Comparison of ENCODE assay signal across 11 cellular contexts in the genomic region with DNA sequence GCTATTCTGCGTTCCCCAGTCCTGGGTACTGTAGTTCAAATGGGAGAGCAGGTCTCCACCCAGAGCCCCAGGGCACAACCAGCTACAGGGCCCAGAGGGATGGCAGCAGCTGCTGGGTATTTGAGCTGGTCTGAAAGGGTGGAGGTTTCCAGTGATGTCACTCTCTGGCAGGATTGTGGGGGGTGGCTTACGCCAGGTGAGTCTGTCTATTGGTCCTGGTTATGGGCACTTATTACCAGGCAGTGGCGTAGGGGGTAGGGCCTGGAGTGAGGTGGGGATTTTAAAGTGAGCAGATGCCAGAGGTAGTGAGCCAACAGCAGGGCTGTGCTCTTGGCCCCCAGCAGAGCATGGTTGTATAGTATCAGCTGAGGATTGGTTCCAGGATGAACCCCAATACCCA. TPM values are rescaled to one million over a fixed set of nuclear protein-coding genes. Genes with fewer than 3 reads are reported as not detected.
DNase-seq lines count a peak whose midpoint lies in the region; ATAC-seq, FAIRE-seq and TF ChIP-seq lines count a peak whose summit lies in the region.
"Had no signal": no experiment of that assay in that cellular context is flagged by ENCODE, and none has a peak within 500 bp of the region (broad histone marks: within the 10 kb centered on the region; RNA-seq: fewer than 3 reads in every experiment).

No MANE protein-coding gene starts in this region.

- ATAC-seq in GM18511 (IDR thresholded peaks at IDR 0.05; ENCODE audit: unreplicated experiment), result no peak
- no peak for ATAC-seq in HG03097 (IDR thresholded peaks at IDR 0.05; ENCODE audit: low FRiP score, unreplicated experiment)

- H3F3A ChIP-seq in SU-DHL-6 (ENCODE audit: insufficient read depth), result peaks cover 86% of the 10 kb centered on the region

- H3K9ac ChIP-seq in SU-DHL-6 (ENCODE audit: low read length) (peak overlapping the region; percentile 1; the same call in 1 of the 2 replicates), endothelial cell of umbilical vein (replicated peaks; ENCODE audit: extremely low read depth, insufficient read depth, low read length) (no peak overlapping the region)

- H3K4me1 ChIP-seq in endothelial cell of umbilical vein (ENCODE audit: control insufficient read depth, extremely low read depth, insufficient read depth, low read length), result peaks cover 32% of the 10 kb centered on the region

- H3K9me3 ChIP-seq in AG04450 (ENCODE audit: control insufficient read depth, insufficient read depth, low read length) (no peaks in the 10 kb centered on the region), SU-DHL-6 (ENCODE audit: insufficient read depth, low read length) (no peaks in the 10 kb centered on the region), endothelial cell of umbilical vein (replicated peaks; ENCODE audit: control insufficient read depth, insufficient read depth, low read length) (no peaks in the 10 kb centered on the region)

- H3K79me2 ChIP-seq in SU-DHL-6 (ENCODE audit: insufficient read depth, low read length) (peaks cover 69% of the 10 kb centered on the region), endothelial cell of umbilical vein (ENCODE audit: control insufficient read depth, insufficient read depth, low read length) (peaks cover 72% of the 10 kb centered on the region)

- no peak for FAIRE-seq in endothelial cell of umbilical vein (lab: Jason Lieb, UNC)

- no peak for DNase-seq in AG04450 (ENCODE audit: low read depth, low spot score)
- peak; percentile 49 for DNase-seq in ELF-1 (ENCODE audit: low read depth, low spot score)
- DNase-seq in endothelial cell of umbilical vein (ENCODE audit: low read depth, low spot score), result no peak
- no peak for DNase-seq in head of caudate nucleus
- no peak for DNase-seq in NK-92 (lab: John Stamatoyannopoulos, UW; ENCODE audit: unreplicated experiment)
- DNase-seq: DMS79, mammary epithelial cell had no signal

- H3K36me3 ChIP-seq in SU-DHL-6 (ENCODE audit: low read length), result peaks cover 38% of the 10 kb centered on the region
- H3K36me3 ChIP-seq in endothelial cell of umbilical vein (ENCODE audit: control insufficient read depth in 2 of 2, extremely low read depth in 1 of 2, insufficient read depth in 2 of 2, low read length in 2 of 2), result peaks cover 52 to 77% of the 10 kb centered on the region in 2 experiments

- H4K20me1 ChIP-seq in SU-DHL-6 (ENCODE audit: low read depth, low read length) (peaks cover 30% of the 10 kb centered on the region; the same call in 1 of the 2 replicates), endothelial cell of umbilical vein (replicated peaks; ENCODE audit: control insufficient read depth, extremely low read depth, insufficient read depth, low read length) (no peaks in the 10 kb centered on the region)

- BruUV-seq in endothelial cell of umbilical vein (replicated peaks; lab: Mats Ljungman, UMichigan), result no TSS peak

- TF ChIP-seq POLR2A in endothelial cell of umbilical vein (IDR thresholded peaks at IDR 0.05; ENCODE audit: low read depth, low read length), result no peak

- H3K4me3 ChIP-seq in AG04450 (ENCODE audit: low read depth, low read length) (no peak overlapping the region), SU-DHL-6 (ENCODE audit: insufficient read depth, low read length, poor library complexity, severe bottlenecking) (no peak overlapping the region), endothelial cell of umbilical vein (replicated peaks in 1 of 3; ENCODE audit: insufficient read depth in 1 of 3, low read depth in 1 of 3, low read length in 3 of 3) (no peak overlapping the region)

- H3K27me3 ChIP-seq in AG04450 (ENCODE audit: control insufficient read depth, insufficient read depth, low read length), result no peaks in the 10 kb centered on the region
- no peaks in the 10 kb centered on the region for H3K27me3 ChIP-seq in SU-DHL-6 (ENCODE audit: low read length)
- H3K27me3 ChIP-seq in endothelial cell of umbilical vein (ENCODE audit: control insufficient read depth in 2 of 2, insufficient read depth in 2 of 2, low read length in 2 of 2), result no peaks in the 10 kb centered on the region

- TF ChIP-seq CTCF in AG04450 (IDR thresholded peaks at IDR 0.05; ENCODE audit: low read depth, low read length) (no peak), SU-DHL-6 (IDR thresholded peaks at IDR 0.05; ENCODE audit: insufficient read depth, low read length, poor library complexity, severe bottlenecking) (no peak), endothelial cell of umbilical vein (IDR thresholded peaks at IDR 0.05; ENCODE audit: extremely low read depth in 1 of 2, insufficient read depth in 1 of 2, low read depth in 1 of 2, low read length in 2 of 2) (no peak)

- intact Hi-C loops in endothelial cell of umbilical vein (cut with micrococcal nuclease) (no loop called here), head of caudate nucleus (cut with DNase I) (no loop called here)

- dilution Hi-C loops in endothelial cell of umbilical vein (cut with MboI; ENCODE audit: extremely low pct_ligation_motif_present, low sequenced_read_pairs), result no loop called here

- POLR2A ChIA-PET in AG04450 (lab: Yijun Ruan, JAX) (interaction anchor here (1.0 kb wide), 1 partner anchor 18 kb away, joined by 5 read pairs; no protein-coding TSS in a partner anchor), endothelial cell of umbilical vein (lab: Charles Lee) (no interaction called here)

- no peaks in the 10 kb centered on the region for H3K9me1 ChIP-seq in endothelial cell of umbilical vein (replicated peaks; ENCODE audit: control insufficient read depth, extremely low read depth, insufficient read depth, low read length)

- H3K9me2 ChIP-seq in SU-DHL-6 (replicated peaks; ENCODE audit: insufficient read depth, low read length), result no peaks in the 10 kb centered on the region

- CTCF ChIA-PET in AG04450 (lab: Charles Lee), result no interaction called here
- CTCF ChIA-PET in endothelial cell of umbilical vein (lab: Charles Lee), result no interaction called here

- H3K4me2 ChIP-seq in SU-DHL-6 (ENCODE audit: low read depth, low read length, poor library complexity, severe bottlenecking), result peak overlapping the region; percentile 11
- no peak overlapping the region for H3K4me2 ChIP-seq in endothelial cell of umbilical vein (ENCODE audit: insufficient read depth, low read length)

- H2AFZ ChIP-seq in SU-DHL-6 (ENCODE audit: low read depth, low read length, severe bottlenecking) (no peak overlapping the region), endothelial cell of umbilical vein (ENCODE audit: low read depth, low read length) (no peak overlapping the region)

- H3K27ac ChIP-seq in AG04450 (ENCODE audit: low read depth, low read length) (peak overlapping the region; percentile 47), SU-DHL-6 (ENCODE audit: low read depth, low read length) (peak overlapping the region; percentile 18), endothelial cell of umbilical vein (ENCODE audit: insufficient read depth, low read depth, low read length) (no peak overlapping the region)

RNA-seq across cellular contexts. Expression of gene RPS19, which starts 6.2 kb away (rescaled TPM):
- polyA plus RNA-seq in AG04450 (2011; rRNA removed) (1,320 and 1,738 TPM in 2 replicates), endothelial cell of umbilical vein (4,353 and 5,883 TPM in 2 replicates)
- 1,583 and 1,856 TPM in 2 replicates for polyA minus RNA-seq in AG04450 (2011; rRNA and poly(A)+ RNA removed)
- total RNA-seq in endothelial cell of umbilical vein, result 2,195 and 2,234 TPM in 2 replicates
- 5,243 and 5,733 TPM in 2 replicates for polyA plus RNA-seq in endothelial cell of umbilical vein (2011; cell fraction: cytosol; rRNA removed)
- 1,376 and 1,515 TPM in 2 replicates for polyA plus RNA-seq in endothelial cell of umbilical vein (2011; cell fraction: nucleus; rRNA removed)
- 2,331 and 5,825 TPM in 2 replicates for polyA plus RNA-seq in endothelial cell of umbilical vein (2012)
- 550 and 596 TPM in 2 replicates for polyA minus RNA-seq in endothelial cell of umbilical vein
- polyA minus RNA-seq in endothelial cell of umbilical vein (2011; cell fraction: cytosol; rRNA and poly(A)+ RNA removed), result 1,088 TPM
- polyA minus RNA-seq in endothelial cell of umbilical vein (2011; cell fraction: nucleus; rRNA and poly(A)+ RNA removed), result 151 and 202 TPM in 2 replicates

RNA-seq across cellular contexts. Expression of gene CD79A, which starts 10.8 kb away (rescaled TPM):
- 0.20 and 0.36 TPM in 2 replicates for polyA plus RNA-seq in AG04450 (2011; rRNA removed)
- polyA minus RNA-seq in AG04450 (2011; rRNA and poly(A)+ RNA removed), result 0.55 TPM in 1 of 2 replicates, not detected in the other
- total RNA-seq in endothelial cell of umbilical vein, result 0.35 TPM in 1 of 2 replicates, not detected in the other
- polyA plus RNA-seq in endothelial cell of umbilical vein, result 0.32 TPM in 2 replicates
- polyA plus RNA-seq in endothelial cell of umbilical vein (2011; cell fraction: cytosol; rRNA removed), result 0.14 and 0.18 TPM in 2 replicates
- polyA plus RNA-seq in endothelial cell of umbilical vein (2011; cell fraction: nucleus; rRNA removed), result 0.28 TPM in 1 of 2 replicates, not detected in the other
- 0.42 TPM in 1 of 2 replicates, not detected in the other for polyA plus RNA-seq in endothelial cell of umbilical vein (2012)
- polyA minus RNA-seq in endothelial cell of umbilical vein, result 0.19 and 0.63 TPM in 2 replicates
- polyA minus RNA-seq in endothelial cell of umbilical vein (2011; cell fraction: cytosol; rRNA and poly(A)+ RNA removed), result not detected
- polyA minus RNA-seq in endothelial cell of umbilical vein (2011; cell fraction: nucleus; rRNA and poly(A)+ RNA removed), result not detected in 2 replicates
- total RNA-seq: NCI-H460 had no signal

RNA-seq across cellular contexts. Expression of gene ARHGEF1, which starts 16.7 kb away (rescaled TPM):
- polyA plus RNA-seq in AG04450 (2011; rRNA removed) (19.5 and 24.1 TPM in 2 replicates), endothelial cell of umbilical vein (60.6 and 65.4 TPM in 2 replicates)
- 14.5 and 20.2 TPM in 2 replicates for polyA minus RNA-seq in AG04450 (2011; rRNA and poly(A)+ RNA removed)
- total RNA-seq in endothelial cell of umbilical vein, result 119 and 123 TPM in 2 replicates
- polyA plus RNA-seq in endothelial cell of umbilical vein (2011; cell fraction: cytosol; rRNA removed), result 48.1 and 53.1 TPM in 2 replicates
- 199 and 230 TPM in 2 replicates for polyA plus RNA-seq in endothelial cell of umbilical vein (2011; cell fraction: nucleus; rRNA removed)
- 52.7 and 60.1 TPM in 2 replicates for polyA plus RNA-seq in endothelial cell of umbilical vein (2012)
- 35.6 and 35.7 TPM in 2 replicates for polyA minus RNA-seq in endothelial cell of umbilical vein
- polyA minus RNA-seq in endothelial cell of umbilical vein (2011; cell fraction: cytosol; rRNA and poly(A)+ RNA removed), result 32.3 TPM
- polyA minus RNA-seq in endothelial cell of umbilical vein (2011; cell fraction: nucleus; rRNA and poly(A)+ RNA removed), result 56.9 and 71.1 TPM in 2 replicates

RNA-seq across cellular contexts. Expression of gene DMRTC2, which starts 21.4 kb away (rescaled TPM):
- not detected in 2 replicates for polyA plus RNA-seq in AG04450 (2011; rRNA removed)
- not detected in 2 replicates for polyA minus RNA-seq in AG04450 (2011; rRNA and poly(A)+ RNA removed)
- total RNA-seq in endothelial cell of umbilical vein, result not detected in 2 replicates
- not detected in 2 replicates for polyA plus RNA-seq in endothelial cell of umbilical vein
- not detected in 2 replicates for polyA plus RNA-seq in endothelial cell of umbilical vein (2011; cell fraction: cytosol; rRNA removed)
- polyA plus RNA-seq in endothelial cell of umbilical vein (2011; cell fraction: nucleus; rRNA removed), result not detected in 2 replicates
- polyA plus RNA-seq in endothelial cell of umbilical vein (2012), result not detected in 2 replicates
- polyA minus RNA-seq in endothelial cell of umbilical vein, result not detected in 2 replicates
- polyA minus RNA-seq in endothelial cell of umbilical vein (2011; cell fraction: cytosol; rRNA and poly(A)+ RNA removed), result not detected
- polyA minus RNA-seq in endothelial cell of umbilical vein (2011; cell fraction: nucleus; rRNA and poly(A)+ RNA removed), result not detected in 2 replicates
- total RNA-seq: mammary epithelial cell, NCI-H460 had no signal
- polyA plus RNA-seq: mammary epithelial cell had no signal

RNA-seq across cellular contexts. Expression of gene LYPD4, which starts 21.8 kb away (rescaled TPM):
- polyA plus RNA-seq in AG04450 (2011; rRNA removed) (not detected in 2 replicates), endothelial cell of umbilical vein (not detected in 2 replicates)
- polyA minus RNA-seq in AG04450 (2011; rRNA and poly(A)+ RNA removed), result not detected in 2 replicates
- total RNA-seq in endothelial cell of umbilical vein, result not detected in 2 replicates
- not detected in 2 replicates for polyA plus RNA-seq in endothelial cell of umbilical vein (2011; cell fraction: cytosol; rRNA removed)
- polyA plus RNA-seq in endothelial cell of umbilical vein (2011; cell fraction: nucleus; rRNA removed), result not detected in 2 replicates
- polyA plus RNA-seq in endothelial cell of umbilical vein (2012), result not detected in 2 replicates
- polyA minus RNA-seq in endothelial cell of umbilical vein, result not detected in 2 replicates
- polyA minus RNA-seq in endothelial cell of umbilical vein (2011; cell fraction: cytosol; rRNA and poly(A)+ RNA removed), result not detected
- not detected in 2 replicates for polyA minus RNA-seq in endothelial cell of umbilical vein (2011; cell fraction: nucleus; rRNA and poly(A)+ RNA removed)
- total RNA-seq: mammary epithelial cell, NCI-H460 had no signal
- polyA plus RNA-seq: mammary epithelial cell had no signal
